9 cellular contexts compared by ENCODE assay signal in the genomic region with DNA sequence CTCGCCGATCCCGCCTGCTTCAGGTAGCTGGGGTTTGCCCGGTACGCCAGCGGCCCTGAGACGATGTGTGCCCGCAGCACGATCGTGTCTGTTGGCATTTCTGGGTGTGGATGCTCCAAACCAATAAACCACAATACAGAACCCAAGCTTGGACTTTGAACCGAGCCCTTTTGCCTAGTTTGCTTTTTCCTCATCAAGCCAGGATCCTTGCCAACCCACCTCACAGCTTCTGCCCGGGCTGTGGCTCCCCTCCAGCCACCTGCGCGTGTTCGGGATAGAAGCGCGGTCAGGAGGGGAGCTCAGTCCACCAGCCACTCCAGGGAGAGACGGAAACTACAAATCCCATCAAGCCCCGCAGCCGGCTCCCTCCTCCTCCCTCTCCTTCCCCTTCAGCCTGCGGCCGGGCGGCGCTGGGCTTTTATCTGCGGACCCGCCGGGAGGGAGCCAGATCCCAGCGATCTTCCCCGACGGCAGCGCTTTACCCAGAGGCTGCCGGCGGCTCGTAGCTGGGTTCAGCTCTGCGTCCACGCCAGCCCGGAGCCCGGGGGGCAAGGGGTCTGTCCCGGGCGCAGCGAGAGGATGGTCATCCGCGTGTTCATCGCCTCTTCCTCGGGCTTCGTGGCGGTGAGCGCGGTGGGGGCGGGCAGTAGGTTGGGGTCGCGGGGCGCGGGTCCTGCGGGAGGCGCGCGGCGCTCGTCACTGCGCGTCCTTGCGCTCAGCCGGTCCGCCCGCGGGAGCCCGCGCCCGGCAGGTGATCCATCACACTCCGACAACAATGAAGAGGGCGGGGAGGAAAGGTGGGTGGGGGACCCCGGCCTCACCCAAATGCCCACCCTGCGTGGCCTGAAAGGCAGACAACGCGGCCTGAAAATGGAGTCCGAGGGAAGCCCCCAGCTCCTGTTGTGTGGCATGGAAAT. TPM values are rescaled to one million over a fixed set of nuclear protein-coding genes. Genes with fewer than 3 reads are reported as not detected.
DNase-seq lines count a peak whose midpoint lies in the region; ATAC-seq and TF ChIP-seq lines count a peak whose summit lies in the region.
"Had no signal": no experiment of that assay in that cellular context is flagged by ENCODE, and none has a peak within 500 bp of the region (broad histone marks: within the 10 kb centered on the region; RNA-seq: fewer than 3 reads in every experiment).

A gene (plus strand): TSS at position 447 of the 917 bp plus-strand sequence. CDS start 133 bp downstream, at position 580.

- H3K9me3 ChIP-seq in mucosa of descending colon (no peaks in the 10 kb centered on the region), stomach (no peaks in the 10 kb centered on the region)
- H3K9me3 ChIP-seq: BLaER1 had no signal

- H3K27me3 ChIP-seq in stomach: peaks cover 0 to 15% (median 0%) of the 10 kb centered on the region in 3 donors
- H3K27me3 ChIP-seq: BLaER1 had no signal

- ATAC-seq in HG02973 (IDR thresholded peaks at IDR 0.05; ENCODE audit: unreplicated experiment) (peak; percentile 48), mucosa of descending colon (peak; percentile 92)

- H3K36me3 ChIP-seq in mucosa of descending colon (ENCODE audit: low read depth) (no peaks in the 10 kb centered on the region), stomach (no peaks in the 10 kb centered on the region)
- H3K36me3 ChIP-seq: BLaER1 had no signal

- H3K4me3 ChIP-seq in fibroblast of mammary gland (ENCODE audit: control insufficient read depth, low read depth, low read length): peak within 1 kb of the TSS; percentile 67
- H3K4me3 ChIP-seq in mucosa of descending colon: peak within 1 kb of the TSS; percentile 79
- H3K4me3 ChIP-seq in stomach: peak within 1 kb of the TSS; percentile 62 to 80 (median 72)
- H3K4me3 ChIP-seq: BLaER1 had no signal

- peaks cover 9% of the 10 kb centered on the region for H3K4me1 ChIP-seq in mucosa of descending colon (ENCODE audit: low read depth)
- peaks cover 0 to 48% (median 33%) of the 10 kb centered on the region in 4 donors for H3K4me1 ChIP-seq in stomach
- H3K4me1 ChIP-seq: BLaER1 had no signal

- TF ChIP-seq EP300 in stomach (IDR thresholded peaks at IDR 0.05): no peak

- DNase-seq in NCI-H1436 (lab: John Stamatoyannopoulos, UW) (peak; percentile 50), NCI-H1436 treated with DMSO at 0.1 percent for 48 hours (lab: John Stamatoyannopoulos, UW) (no peak), NCI-H345 treated with DMSO at 0.1 percent for 48 hours (lab: John Stamatoyannopoulos, UW; ENCODE audit: unreplicated experiment) (peak; percentile 55), fibroblast of mammary gland (ENCODE audit: low read depth) (peak; percentile 52), mucosa of descending colon (peak; percentile 91 to 97 (median 93)), stomach (peak; percentile 95)
- DNase-seq in activated T-cell treated with anti-CD3 and anti-CD28 coated beads, Interleukin-2, amount 50 U/mL, for 48 hours: peak; percentile 43 to 55

- H3K27ac ChIP-seq in stomach: peak within 1 kb of the TSS; percentile 85 to 97 (median 89)
- H3K27ac ChIP-seq: BLaER1 had no signal

- intact Hi-C loops in mucosa of descending colon (cut with DNase I, micrococcal nuclease) (no loop called here), stomach (cut with DNase I; ENCODE audit: low total_unique reads) (no loop called here)

- 0 to 3% (median 1%) methylated on average over 38 to 75 of the region's 77 CpGs for WGBS in stomach, 5 donors

- TF ChIP-seq POLR2A in stomach (IDR thresholded peaks at IDR 0.05): no peak

- TF ChIP-seq CTCF in fibroblast of mammary gland (conservative IDR thresholded peaks at IDR 0.05; ENCODE audit: control insufficient read depth, insufficient read depth, low read depth, low read length): no peak
- TF ChIP-seq CTCF in mucosa of descending colon (IDR thresholded peaks at IDR 0.05): no peak
- no peak for TF ChIP-seq CTCF in stomach (IDR thresholded peaks at IDR 0.05)

RNA-seq across cellular contexts. Expression of the gene that starts here (rescaled TPM):
- total RNA-seq in mucosa of descending colon (100 to 1,000 TPM in 2 of 3 donors, 10 to 100 TPM in 1; 63.2 to 158 (median 127) TPM), stomach (100 to 1,000 TPM in 1 of 5 donors, 10 to 100 TPM in 4; 25.1 to 225 (median 39.4) TPM)
- polyA plus RNA-seq in stomach: 10 to 100 TPM; 14.8 to 74.5 (median 25.2) TPM
